9 cellular contexts compared by ENCODE assay signal in genomic region chr2:24456610-24457556, GRCh38. TPM values are rescaled to one million over a fixed set of nuclear protein-coding genes. Genes with fewer than 3 reads are reported as not detected.
DNase-seq lines count a peak whose midpoint lies in the region; ATAC-seq, FAIRE-seq and TF ChIP-seq lines count a peak whose summit lies in the region.
"Had no signal": no experiment of that assay in that cellular context is flagged by ENCODE, and none has a peak within 500 bp of the region (broad histone marks: within the 10 kb centered on the region; RNA-seq: fewer than 3 reads in every experiment).

No MANE protein-coding gene starts in this region.

- FAIRE-seq in H54 (lab: Jason Lieb, UNC) = peak; percentile 88

- no peak overlapping the region for H3K27ac ChIP-seq in foreskin keratinocyte
- H3K27ac ChIP-seq in effector memory CD4-positive, alpha-beta T cell (ENCODE audit: insufficient read depth, low read length, poor library complexity, severe bottlenecking) = no peak overlapping the region
- H3K27ac ChIP-seq: suprapubic skin had no signal

- ATAC-seq in foreskin keratinocyte (peak; percentile 99), HG03565 (IDR thresholded peaks at IDR 0.05; ENCODE audit: unreplicated experiment) (no peak)

- peak; percentile 75 for DNase-seq in H54 (ENCODE audit: insufficient read length, low spot score)
- peak; percentile 21 for DNase-seq in T1000 (lab: John Stamatoyannopoulos, UW)
- DNase-seq in foreskin keratinocyte = peak; percentile 30 to 58
- DNase-seq in smooth muscle cell of the brain vasculature (ENCODE audit: low read depth, low spot score) = peak; percentile 47
- no peak for DNase-seq in NCI-H510A (lab: John Stamatoyannopoulos, UW)
- DNase-seq in activated effector memory CD4-positive, alpha-beta T cell treated with Interleukin-2 at 50 U/mL for 16 hours = no peak
- DNase-seq in effector memory CD4-positive, alpha-beta T cell = no peak

- no peaks in the 10 kb centered on the region for H3K36me3 ChIP-seq in effector memory CD4-positive, alpha-beta T cell (ENCODE audit: control insufficient read depth, insufficient read depth, low read length)
- H3K36me3 ChIP-seq: suprapubic skin had no signal

- TF ChIP-seq CTCF in foreskin keratinocyte (conservative IDR thresholded peaks at IDR 0.05) = no peak

- H3K9me3 ChIP-seq in effector memory CD4-positive, alpha-beta T cell (ENCODE audit: control insufficient read depth, low read length) = no peaks in the 10 kb centered on the region
- H3K9me3 ChIP-seq: suprapubic skin had no signal

- no peak for TF ChIP-seq POLR2A in H54 (IDR thresholded peaks at IDR 0.05; ENCODE audit: low read depth, low read length)

- peaks cover 14% of the 10 kb centered on the region for H3K27me3 ChIP-seq in foreskin keratinocyte
- no peaks in the 10 kb centered on the region for H3K27me3 ChIP-seq in effector memory CD4-positive, alpha-beta T cell (replicated peaks; ENCODE audit: control insufficient read depth, insufficient read depth, low read length, poor library complexity, severe bottlenecking)
- H3K27me3 ChIP-seq: suprapubic skin had no signal

- no peak overlapping the region for H3K4me3 ChIP-seq in effector memory CD4-positive, alpha-beta T cell (ENCODE audit: insufficient read depth, low read depth, low read length, poor library complexity, severe bottlenecking)
- H3K4me3 ChIP-seq: suprapubic skin had no signal

- no peaks in the 10 kb centered on the region for H3K4me1 ChIP-seq in foreskin keratinocyte
- no peaks in the 10 kb centered on the region for H3K4me1 ChIP-seq in effector memory CD4-positive, alpha-beta T cell (ENCODE audit: control insufficient read depth, insufficient read depth, low read length, poor library complexity, severe bottlenecking)

RNA-seq across cellular contexts. Expression of gene NCOA1, which starts 34.2 kb away (rescaled TPM):
- total RNA-seq in foreskin keratinocyte = 5.3 and 6.0 TPM in 2 replicates
- 1.0 and 1.1 TPM in 2 replicates for polyA plus RNA-seq in foreskin keratinocyte

Comparison
In these comparisons a context has a peak if more than half of its experiments do, and no peak if none do; other contexts are left out.
1. DNase-seq: peak in H54 (single experiment), T1000 (single experiment), foreskin keratinocyte (2 of 2) and smooth muscle cell of the brain vasculature (single experiment); none in NCI-H510A (single experiment), activated effector memory CD4-positive, alpha-beta T cell treated with Interleukin-2 at 50 U/mL for 16 hours (single experiment) and effector memory CD4-positive, alpha-beta T cell (0 of 3).